1 cellular context compared by ENCODE assay signal in genomic region chr10:71755179-71755879, GRCh38.
TF ChIP-seq lines count a peak whose summit lies in the region.

No MANE protein-coding gene starts in this region.

TF ChIP-seq in IMR-90, 13 proteins besides CTCF, POLR2A, EP300 and RAD21 (continued from another document):
- no peak for TF ChIP-seq CHD1 (IDR thresholded peaks at IDR 0.05; ENCODE audit: low read depth, low read length)
- no peak for TF ChIP-seq FOS (IDR thresholded peaks at IDR 0.05; ENCODE audit: low read depth, low read length)
- TF ChIP-seq MAZ (IDR thresholded peaks at IDR 0.05; ENCODE audit: borderline replicate concordance, low read depth, low read length) = no peak
- no peak for TF ChIP-seq NFE2L2 (IDR thresholded peaks at IDR 0.05; ENCODE audit: low read depth, low read length)
- TF ChIP-seq ELK1 (IDR thresholded peaks at IDR 0.05; ENCODE audit: borderline replicate concordance, low read depth, low read length) = no peak
- no peak for TF ChIP-seq CEBPB (IDR thresholded peaks at IDR 0.05; ENCODE audit: low read depth, low read length)
- no peak for TF ChIP-seq RCOR1 (IDR thresholded peaks at IDR 0.05; ENCODE audit: insufficient replicate concordance, low read length)
- no peak for TF ChIP-seq USF2 (IDR thresholded peaks at IDR 0.05; ENCODE audit: low read depth, low read length)
- no peak for TF ChIP-seq RFX5 (IDR thresholded peaks at IDR 0.05; ENCODE audit: low read depth, low read length)
- no peak for TF ChIP-seq MXI1 (IDR thresholded peaks at IDR 0.05; ENCODE audit: borderline replicate concordance, low read depth, low read length)
- no peak for TF ChIP-seq SMC3 (IDR thresholded peaks at IDR 0.05; ENCODE audit: low read depth, low read length)
- no peak for TF ChIP-seq BHLHE40 (IDR thresholded peaks at IDR 0.05; ENCODE audit: low read depth, low read length)
